17 cellular contexts compared by ENCODE assay signal in genomic region chr14:64737391-64738305, GRCh38. TPM values are rescaled to one million over a fixed set of nuclear protein-coding genes. Genes with fewer than 3 reads are reported as not detected.
DNase-seq lines count a peak whose midpoint lies in the region; ATAC-seq, FAIRE-seq and TF ChIP-seq lines count a peak whose summit lies in the region.
"Had no signal": no experiment of that assay in that cellular context is flagged by ENCODE, and none has a peak within 500 bp of the region (broad histone marks: within the 10 kb centered on the region; RNA-seq: fewer than 3 reads in every experiment).

No MANE protein-coding gene starts in this region.

- no peaks in the 10 kb centered on the region for H3K27me3 ChIP-seq in lower lobe of right lung (ENCODE audit: low read depth)
- H3K27me3 ChIP-seq: neural progenitor cell had no signal

- no peak for TF ChIP-seq CTCF in lower lobe of right lung (IDR thresholded peaks at IDR 0.05)

- H3K4me3 ChIP-seq in lower lobe of right lung = no peak overlapping the region
- H3K4me3 ChIP-seq: neural progenitor cell had no signal

- H3K27ac ChIP-seq in cingulate gyrus (ENCODE audit: low read depth, low read length) (peak overlapping the region; percentile 47), lower lobe of right lung (no peak overlapping the region), temporal lobe (ENCODE audit: low read depth, low read length) (peak overlapping the region; percentile 10)
- H3K27ac ChIP-seq: neural progenitor cell, WERI-Rb-1 had no signal

- DNase-seq in HTR-8/SVneo (ENCODE audit: insufficient read length, low spot score) (no peak), lower lobe of right lung (peak; percentile 18), NCI-H82 (lab: John Stamatoyannopoulos, UW) (no peak), middle frontal gyrus (ENCODE audit: extremely low spot score, low spot score) (no peak)
- no peak for DNase-seq in activated CD4-positive, alpha-beta T cell treated with anti-CD3 and anti-CD28 coated beads for 4 hours
- DNase-seq: activated CD4-positive, alpha-beta T cell treated with anti-CD3 and anti-CD28 coated beads, Interleukin-2, amount 50 U/mL, for 48 hours; activated gamma-delta T cell treated with Interleukin-2 at 50 U/mL for 16 hours; activated T-cell treated with anti-CD3 and anti-CD28 coated beads for 4 hours; NCI-H1417 treated with DMSO at 0.1 percent for 48 hours; SK-N-SH; stimulated activated CD8-positive, alpha-beta memory T cell treated with anti-CD3 and anti-CD28 coated beads, Interleukin-4, amount 100 ng/mL, for 48 hours; WERI-Rb-1 had no signal

- peak; percentile 76 for FAIRE-seq in HTR-8/SVneo (lab: Jason Lieb, UNC)
- FAIRE-seq: frontal cortex had no signal

- no peak for ATAC-seq in lower lobe of right lung
- no peak for ATAC-seq in HG03045 (IDR thresholded peaks at IDR 0.05; ENCODE audit: unreplicated experiment)

- H3K4me1 ChIP-seq in lower lobe of right lung = peaks cover 5% of the 10 kb centered on the region

- H3K9me3 ChIP-seq in lower lobe of right lung = no peaks in the 10 kb centered on the region
- H3K9me3 ChIP-seq: SK-N-SH had no signal

- peaks cover 87% of the 10 kb centered on the region for H3K36me3 ChIP-seq in lower lobe of right lung
- H3K36me3 ChIP-seq: neural progenitor cell had no signal

- intact Hi-C loops in lower lobe of right lung (cut with DNase I) = no loop called here

RNA-seq across cellular contexts. Expression of gene PLEKHG3, which starts 33.4 kb away (rescaled TPM):
- total RNA-seq in lower lobe of right lung = 33.1 TPM
- 7.1 TPM for total RNA-seq in temporal lobe
